Comparison of ENCODE assay signal across 18 cellular contexts in the genomic region with DNA sequence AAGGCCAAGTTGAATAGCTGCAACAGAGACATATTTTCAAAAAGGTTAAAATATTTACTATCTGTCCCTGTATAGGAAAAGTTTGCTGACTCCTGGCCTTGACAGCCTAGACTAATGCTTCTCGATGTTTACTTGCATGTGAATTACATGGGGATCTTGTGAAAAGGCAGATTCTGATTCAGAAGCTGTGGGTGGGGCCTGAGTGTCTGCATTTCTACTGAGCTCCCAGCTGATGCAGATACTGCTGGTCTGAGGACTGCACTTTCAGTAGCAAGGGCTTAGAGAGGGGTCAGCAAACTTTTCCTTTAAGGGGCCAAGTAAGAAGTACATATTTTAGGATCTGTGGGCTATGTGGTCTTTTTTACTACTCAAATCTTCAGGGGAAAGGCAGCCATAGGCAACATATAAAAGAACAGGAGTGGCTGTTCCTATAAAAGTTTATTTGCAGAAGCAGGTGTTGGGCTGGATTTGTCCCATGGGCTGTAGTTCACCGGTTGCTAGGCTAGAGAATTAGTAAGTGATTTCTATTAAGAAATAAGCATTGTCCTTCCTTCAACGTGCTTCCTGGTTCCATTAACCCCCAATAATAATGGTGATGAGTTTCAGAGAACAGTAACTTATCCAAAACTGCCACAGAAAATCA.
DNase-seq lines count a peak whose midpoint lies in the region; ATAC-seq and TF ChIP-seq lines count a peak whose summit lies in the region.
"Had no signal": no experiment of that assay in that cellular context is flagged by ENCODE, and none has a peak within 500 bp of the region (broad histone marks: within the 10 kb centered on the region; RNA-seq: fewer than 3 reads in every experiment).

No MANE protein-coding gene starts in this region.

- H3K27ac Mint-ChIP-seq in activated naive CD4-positive, alpha-beta T cell treated with anti-CD3 and anti-CD28 coated beads, Interleukin-2, amount 50 U/mL, for 72 hours = no peak overlapping the region
- H3K27ac Mint-ChIP-seq: activated CD8-positive, alpha-beta memory T cell treated with anti-CD3 and anti-CD28 coated beads, Interleukin-2, amount 10 ng/mL, durations not matched to agents 7 days and 5 days; nephron progenitor cell had no signal

- H3K9me3 ChIP-seq in ascending aorta (no peaks in the 10 kb centered on the region), osteoblast (ENCODE audit: low read depth, low read length) (no peaks in the 10 kb centered on the region), Peyer's patch (no peaks in the 10 kb centered on the region)
- H3K9me3 ChIP-seq: left lung had no signal

- no peaks in the 10 kb centered on the region for H3K79me2 ChIP-seq in osteoblast (ENCODE audit: insufficient read depth, low read length)

- peak overlapping the region; percentile 84 to 90 for H3K27ac ChIP-seq in ascending aorta
- peak overlapping the region; percentile 85 for H3K27ac ChIP-seq in osteoblast (ENCODE audit: low read depth, low read length)
- H3K27ac ChIP-seq in Peyer's patch = peak overlapping the region in 2 of 4 donors; percentile 13 to 19
- H3K27ac ChIP-seq: cardiac muscle cell had no signal

- TF ChIP-seq CTCF in ascending aorta (IDR thresholded peaks at IDR 0.05) = no peak
- no peak for TF ChIP-seq CTCF in fibroblast of the aortic adventitia (IDR thresholded peaks at IDR 0.05; ENCODE audit: insufficient read depth, low read length)
- TF ChIP-seq CTCF in osteoblast (IDR thresholded peaks at IDR 0.05; ENCODE audit: extremely low read depth, low read depth, low read length) = no peak
- no peak for TF ChIP-seq CTCF in Peyer's patch (IDR thresholded peaks at IDR 0.05)

- DNase-seq in EL (peak; percentile 14), ascending aorta (ENCODE audit: low spot score in 2 of 2) (no peak), fibroblast of the aortic adventitia (ENCODE audit: low read depth) (peak; percentile 56), osteoblast (ENCODE audit: insufficient read length, low spot score, missing footprints) (no peak), Peyer's patch (no peak)
- DNase-seq in activated naive CD4-positive, alpha-beta T cell treated with anti-CD3 and anti-CD28 coated beads, Interleukin-2, amount 50 U/mL, for 72 hours (ENCODE audit: low spot score in 2 of 2) = no peak
- DNase-seq: activated CD8-positive, alpha-beta memory T cell treated with anti-CD3 and anti-CD28 coated beads, Interleukin-2, amount 10 ng/mL, durations not matched to agents 7 days and 5 days; head of caudate nucleus; left lung; MM.1S; NCI-H2029 treated with DMSO at 0.1 percent for 48 hours; NCI-H526 treated with DMSO at 0.1 percent for 48 hours; nephron progenitor cell; retina; stimulated activated CD4-positive, alpha-beta T cell treated with anti-CD3 and anti-CD28 coated beads, Interleukin-2, amount 100 ng/mL, for 48 hours had no signal

- no peaks in the 10 kb centered on the region for H3K36me3 Mint-ChIP-seq in activated naive CD4-positive, alpha-beta T cell treated with anti-CD3 and anti-CD28 coated beads, Interleukin-2, amount 50 U/mL, for 72 hours
- H3K36me3 Mint-ChIP-seq: activated CD8-positive, alpha-beta memory T cell treated with anti-CD3 and anti-CD28 coated beads, Interleukin-2, amount 10 ng/mL, durations not matched to agents 7 days and 5 days had no signal

- H3K9me3 Mint-ChIP-seq in activated naive CD4-positive, alpha-beta T cell treated with anti-CD3 and anti-CD28 coated beads, Interleukin-2, amount 50 U/mL, for 72 hours = no peaks in the 10 kb centered on the region

- no peaks in the 10 kb centered on the region for H4K20me1 ChIP-seq in osteoblast (ENCODE audit: insufficient read depth, low read length)

- no peak overlapping the region for H2AFZ ChIP-seq in osteoblast (ENCODE audit: low read length)

- H3K4me1 ChIP-seq in ascending aorta (peaks cover 7 to 49% of the 10 kb centered on the region in 2 donors), osteoblast (ENCODE audit: insufficient read depth, low read length) (peaks cover 45% of the 10 kb centered on the region), Peyer's patch (peaks cover 0 to 17% (median 0%) of the 10 kb centered on the region in 4 donors)

- no peak overlapping the region for H3K4me3 ChIP-seq in ascending aorta
- H3K4me3 ChIP-seq in fibroblast of the aortic adventitia (ENCODE audit: low read depth, low read length) = no peak overlapping the region
- no peak overlapping the region for H3K4me3 ChIP-seq in osteoblast (ENCODE audit: insufficient read depth, low read length)
- no peak overlapping the region for H3K4me3 ChIP-seq in Peyer's patch
- H3K4me3 ChIP-seq: cardiac muscle cell, left lung had no signal

- intact Hi-C loops in ascending aorta (cut with DNase I) = loop anchor here (2.0 to 5.0 kb wide), 4 partner anchors 99 to 327 kb away; a partner anchor contains a TSS

- H3K27me3 ChIP-seq in ascending aorta = no peaks in the 10 kb centered on the region
- H3K27me3 ChIP-seq in osteoblast (ENCODE audit: insufficient read depth, low read length) = no peaks in the 10 kb centered on the region
- H3K27me3 ChIP-seq in Peyer's patch = no peaks in the 10 kb centered on the region
- H3K27me3 ChIP-seq: cardiac muscle cell, left lung had no signal

- TF ChIP-seq POLR2A in Peyer's patch (IDR thresholded peaks at IDR 0.05) = no peak

- peak overlapping the region; percentile 67 for H3K4me2 ChIP-seq in osteoblast (ENCODE audit: insufficient read depth, low read length)

- no peaks in the 10 kb centered on the region for H3K36me3 ChIP-seq in ascending aorta
- H3K36me3 ChIP-seq in osteoblast (ENCODE audit: insufficient read depth, low read length) = no peaks in the 10 kb centered on the region
- H3K36me3 ChIP-seq in Peyer's patch = no peaks in the 10 kb centered on the region
- H3K36me3 ChIP-seq: cardiac muscle cell, left lung had no signal

- no peak for ATAC-seq in activated naive CD4-positive, alpha-beta T cell treated with anti-CD3 and anti-CD28 coated beads, Interleukin-2, amount 50 U/mL, for 72 hours
- no peak for ATAC-seq in GM21447 (IDR thresholded peaks at IDR 0.05; ENCODE audit: unreplicated experiment)
- no peak for ATAC-seq in HG03354 (IDR thresholded peaks at IDR 0.05; ENCODE audit: poor library complexity, severe bottlenecking, unreplicated experiment)
- ATAC-seq: activated CD8-positive, alpha-beta memory T cell treated with anti-CD3 and anti-CD28 coated beads, Interleukin-2, amount 10 ng/mL, durations not matched to agents 7 days and 5 days; left lung had no signal

Comparison
In these comparisons a context has a peak if more than half of its experiments do, and no peak if none do; other contexts are left out.
1. DNase-seq: peak in EL (single experiment) and fibroblast of the aortic adventitia (single experiment); none in ascending aorta (0 of 2), osteoblast (single experiment), activated naive CD4-positive, alpha-beta T cell treated with anti-CD3 and anti-CD28 coated beads, Interleukin-2, amount 50 U/mL, for 72 hours (0 of 2) and Peyer's patch (0 of 3).